Comparison of ENCODE assay signal across 10 cellular contexts in genomic region chr10:94500063-94500462, GRCh38. TPM values are rescaled to one million over a fixed set of nuclear protein-coding genes. Genes with fewer than 3 reads are reported as not detected.
A peak's percentile ranks its signal among the peaks of the same experiment; 100 is the strongest.
DNase-seq lines count a peak whose midpoint lies in the region; ATAC-seq and TF ChIP-seq lines count a peak whose summit lies in the region.
"Had no signal": no experiment of that assay in that cellular context is flagged by ENCODE, and none has a peak within 500 bp of the region (broad histone marks: within the 10 kb centered on the region; RNA-seq: fewer than 3 reads in every experiment).

No MANE protein-coding gene starts in this region.

- TF ChIP-seq POLR2A in gastroesophageal sphincter (IDR thresholded peaks at IDR 0.05) = no peak

- H3K4me3 ChIP-seq in HEK293 (ENCODE audit: low read depth, low read length) (no peak overlapping the region), astrocyte of the cerebellum (ENCODE audit: low read depth, low read length) (no peak overlapping the region), gastroesophageal sphincter (no peak overlapping the region)

- H3K36me3 ChIP-seq in HEK293 (ENCODE audit: control insufficient read depth in 2 of 2, insufficient read depth in 1 of 2, low read length in 2 of 2) (no peaks in the 10 kb centered on the region; a peak in 2 of 3 replicates), gastroesophageal sphincter (peaks cover 0 to 19% of the 10 kb centered on the region in 2 donors)

- in situ Hi-C loops in astrocyte of the cerebellum (cut with HindIII; ENCODE audit: low sequenced_read_pairs) = no loop called here

- no peak for TF ChIP-seq EP300 in gastroesophageal sphincter (IDR thresholded peaks at IDR 0.05)

- DNase-seq in astrocyte of the cerebellum (ENCODE audit: low read depth) (no peak), kidney glomerular epithelial cell (lab: John Stamatoyannopoulos, UW) (peak; percentile 22), KG1 (lab: John Stamatoyannopoulos, UW) (no peak)
- DNase-seq: activated effector memory CD4-positive, alpha-beta T cell treated with Interleukin-2 at 50 U/mL for 16 hours; NCI-H1048 had no signal

- ATAC-seq in gastroesophageal sphincter = no peak
- ATAC-seq in GM21717 (IDR thresholded peaks at IDR 0.05; ENCODE audit: unreplicated experiment) = no peak
- no peak for ATAC-seq in HG03520 (IDR thresholded peaks at IDR 0.05; ENCODE audit: unreplicated experiment)

- peak; percentile 67 for TF ChIP-seq CTCF in C4-2B (conservative IDR thresholded peaks at IDR 0.05)
- no peak for TF ChIP-seq CTCF in HEK293 (tag by site-specific recombination; IDR thresholded peaks at IDR 0.05)
- TF ChIP-seq CTCF in astrocyte of the cerebellum (IDR thresholded peaks at IDR 0.05; ENCODE audit: low read depth, low read length, missing control alignments) = peak; percentile 64
- TF ChIP-seq CTCF in gastroesophageal sphincter (IDR thresholded peaks at IDR 0.05) = no peak

- H3K9me3 ChIP-seq in HEK293 (ENCODE audit: control insufficient read depth, insufficient read depth, low read depth, low read length) = no peaks in the 10 kb centered on the region
- no peaks in the 10 kb centered on the region for H3K9me3 ChIP-seq in gastroesophageal sphincter

- H3K4me1 ChIP-seq in HEK293 (ENCODE audit: control insufficient read depth, insufficient read depth, low read length) = no peaks in the 10 kb centered on the region
- H3K4me1 ChIP-seq in gastroesophageal sphincter = no peaks in the 10 kb centered on the region

- no peaks in the 10 kb centered on the region for H3K27me3 ChIP-seq in gastroesophageal sphincter

- H3K27ac ChIP-seq in C4-2B = no peak overlapping the region
- no peak overlapping the region for H3K27ac ChIP-seq in HEK293 (ENCODE audit: extremely low read depth, low read depth, low read length)
- H3K27ac ChIP-seq in gastroesophageal sphincter = no peak overlapping the region

- CTCF ChIA-PET in HEK293 (lab: Yijun Ruan, JAX) = interaction anchor here (0.6 to 1.0 kb wide), 7 partner anchors 33 to 582 kb away, joined by 3 to 4 read pairs (median 4); no protein-coding TSS in a partner anchor

- WGBS in gastroesophageal sphincter (ENCODE audit: low coverage in 1 of 2), 2 donors = 66 to 76% methylated on average over 5 of the region's 5 CpGs

- POLR2A ChIA-PET in HEK293 (lab: Yijun Ruan, JAX) = no interaction called here

TF ChIP-seq in HEK293, 187 proteins besides CTCF, POLR2A, EP300 and RAD21:
- TF ChIP-seq ZNF654 (tag by site-specific recombination; IDR thresholded peaks at IDR 0.05; ENCODE audit: low read depth) = peak; percentile 26; the same call in 1 of the 2 replicates
- TF ChIP-seq ZNF596 (tag by site-specific recombination; IDR thresholded peaks at IDR 0.05) = no peak

RNA-seq across cellular contexts. Expression of gene HELLS, which starts 45.5 kb away (rescaled TPM):
- 10 to 100 TPM in 1 of 4 donors, 1 to 10 TPM in 3; 1.5 to 11.4 (median 4.3) TPM for total RNA-seq in gastroesophageal sphincter

Comparison
In these comparisons a context has a peak if more than half of its experiments do, and no peak if none do; other contexts are left out.
1. CTCF ChIP-seq: peak in C4-2B (single experiment) and astrocyte of the cerebellum (single experiment); none in HEK293 (single experiment) and gastroesophageal sphincter (0 of 4).